ENCODE assay signal across 2 cellular contexts in genomic region chr16:50469744-50470301, GRCh38.
TF ChIP-seq lines count a peak whose summit lies in the region.

No MANE protein-coding gene starts in this region.

TF ChIP-seq in GM23338, 12 proteins besides CTCF, POLR2A, EP300 and RAD21 (continued from another document):
- no peak for TF ChIP-seq ETS1 (IDR thresholded peaks at IDR 0.05)
- no peak for TF ChIP-seq STAT1 (IDR thresholded peaks at IDR 0.05; ENCODE audit: unreplicated experiment)
- TF ChIP-seq, protein P1, sequence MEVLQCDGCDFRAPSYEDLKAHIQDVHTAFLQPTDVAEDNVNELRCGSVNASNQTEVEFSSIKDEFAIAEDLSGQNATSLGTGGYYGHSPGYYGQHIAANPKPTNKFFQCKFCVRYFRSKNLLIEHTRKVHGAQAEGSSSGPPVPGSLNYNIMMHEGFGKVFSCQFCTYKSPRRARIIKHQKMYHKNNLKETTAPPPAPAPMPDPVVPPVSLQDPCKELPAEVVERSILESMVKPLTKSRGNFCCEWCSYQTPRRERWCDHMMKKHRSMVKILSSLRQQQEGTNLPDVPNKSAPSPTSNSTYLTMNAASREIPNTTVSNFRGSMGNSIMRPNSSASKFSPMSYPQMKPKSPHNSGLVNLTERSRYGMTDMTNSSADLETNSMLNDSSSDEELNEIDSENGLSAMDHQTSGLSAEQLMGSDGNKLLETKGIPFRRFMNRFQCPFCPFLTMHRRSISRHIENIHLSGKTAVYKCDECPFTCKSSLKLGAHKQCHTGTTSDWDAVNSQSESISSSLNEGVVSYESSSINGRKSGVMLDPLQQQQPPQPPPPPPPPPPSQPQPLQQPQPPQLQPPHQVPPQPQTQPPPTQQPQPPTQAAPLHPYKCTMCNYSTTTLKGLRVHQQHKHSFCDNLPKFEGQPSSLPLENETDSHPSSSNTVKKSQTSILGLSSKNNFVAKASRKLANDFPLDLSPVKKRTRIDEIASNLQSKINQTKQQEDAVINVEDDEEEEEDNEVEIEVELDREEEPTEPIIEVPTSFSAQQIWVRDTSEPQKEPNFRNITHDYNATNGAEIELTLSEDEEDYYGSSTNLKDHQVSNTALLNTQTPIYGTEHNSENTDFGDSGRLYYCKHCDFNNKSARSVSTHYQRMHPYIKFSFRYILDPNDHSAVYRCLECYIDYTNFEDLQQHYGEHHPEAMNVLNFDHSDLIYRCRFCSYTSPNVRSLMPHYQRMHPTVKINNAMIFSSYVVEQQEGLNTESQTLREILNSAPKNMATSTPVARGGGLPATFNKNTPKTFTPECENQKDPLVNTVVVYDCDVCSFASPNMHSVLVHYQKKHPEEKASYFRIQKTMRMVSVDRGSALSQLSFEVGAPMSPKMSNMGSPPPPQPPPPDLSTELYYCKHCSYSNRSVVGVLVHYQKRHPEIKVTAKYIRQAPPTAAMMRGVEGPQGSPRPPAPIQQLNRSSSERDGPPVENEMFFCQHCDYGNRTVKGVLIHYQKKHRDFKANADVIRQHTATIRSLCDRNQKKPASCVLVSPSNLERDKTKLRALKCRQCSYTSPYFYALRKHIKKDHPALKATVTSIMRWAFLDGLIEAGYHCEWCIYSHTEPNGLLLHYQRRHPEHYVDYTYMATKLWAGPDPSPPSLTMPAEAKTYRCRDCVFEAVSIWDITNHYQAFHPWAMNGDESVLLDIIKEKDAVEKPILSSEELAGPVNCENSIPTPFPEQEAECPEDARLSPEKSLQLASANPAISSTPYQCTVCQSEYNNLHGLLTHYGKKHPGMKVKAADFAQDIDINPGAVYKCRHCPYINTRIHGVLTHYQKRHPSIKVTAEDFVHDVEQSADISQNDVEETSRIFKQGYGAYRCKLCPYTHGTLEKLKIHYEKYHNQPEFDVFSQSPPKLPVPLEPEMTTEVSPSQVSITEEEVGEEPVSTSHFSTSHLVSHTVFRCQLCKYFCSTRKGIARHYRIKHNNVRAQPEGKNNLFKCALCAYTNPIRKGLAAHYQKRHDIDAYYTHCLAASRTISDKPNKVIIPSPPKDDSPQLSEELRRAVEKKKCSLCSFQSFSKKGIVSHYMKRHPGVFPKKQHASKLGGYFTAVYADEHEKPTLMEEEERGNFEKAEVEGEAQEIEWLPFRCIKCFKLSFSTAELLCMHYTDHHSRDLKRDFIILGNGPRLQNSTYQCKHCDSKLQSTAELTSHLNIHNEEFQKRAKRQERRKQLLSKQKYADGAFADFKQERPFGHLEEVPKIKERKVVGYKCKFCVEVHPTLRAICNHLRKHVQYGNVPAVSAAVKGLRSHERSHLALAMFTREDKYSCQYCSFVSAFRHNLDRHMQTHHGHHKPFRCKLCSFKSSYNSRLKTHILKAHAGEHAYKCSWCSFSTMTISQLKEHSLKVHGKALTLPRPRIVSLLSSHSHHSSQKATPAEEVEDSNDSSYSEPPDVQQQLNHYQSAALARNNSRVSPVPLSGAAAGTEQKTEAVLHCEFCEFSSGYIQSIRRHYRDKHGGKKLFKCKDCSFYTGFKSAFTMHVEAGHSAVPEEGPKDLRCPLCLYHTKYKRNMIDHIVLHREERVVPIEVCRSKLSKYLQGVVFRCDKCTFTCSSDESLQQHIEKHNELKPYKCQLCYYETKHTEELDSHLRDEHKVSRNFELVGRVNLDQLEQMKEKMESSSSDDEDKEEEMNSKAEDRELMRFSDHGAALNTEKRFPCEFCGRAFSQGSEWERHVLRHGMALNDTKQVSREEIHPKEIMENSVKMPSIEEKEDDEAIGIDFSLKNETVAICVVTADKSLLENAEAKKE (CRISPR knock-in tag; IDR thresholded peaks at IDR 0.05) = no peak
- no peak for TF ChIP-seq JUNB (IDR thresholded peaks at IDR 0.05; ENCODE audit: unreplicated experiment)
- no peak for TF ChIP-seq EZH2 (IDR thresholded peaks at IDR 0.05; ENCODE audit: low read depth, unreplicated experiment)
- TF ChIP-seq POLR2AphosphoS5 (IDR thresholded peaks at IDR 0.05; ENCODE audit: low read depth) = no peak
- no peak for TF ChIP-seq ZNF114 (CRISPR knock-in tag; IDR thresholded peaks at IDR 0.05)
- TF ChIP-seq NANOG (IDR thresholded peaks at IDR 0.05; ENCODE audit: borderline replicate concordance) = no peak

TF ChIP-seq in WTC11, 78 proteins besides CTCF, POLR2A, EP300 and RAD21 (continued from another document):
- TF ChIP-seq MLX (CRISPR knock-in tag; IDR thresholded peaks at IDR 0.05) (no peak), PRRX2 (CRISPR knock-in tag; IDR thresholded peaks at IDR 0.05) (no peak)
- TF ChIP-seq, protein P2, sequence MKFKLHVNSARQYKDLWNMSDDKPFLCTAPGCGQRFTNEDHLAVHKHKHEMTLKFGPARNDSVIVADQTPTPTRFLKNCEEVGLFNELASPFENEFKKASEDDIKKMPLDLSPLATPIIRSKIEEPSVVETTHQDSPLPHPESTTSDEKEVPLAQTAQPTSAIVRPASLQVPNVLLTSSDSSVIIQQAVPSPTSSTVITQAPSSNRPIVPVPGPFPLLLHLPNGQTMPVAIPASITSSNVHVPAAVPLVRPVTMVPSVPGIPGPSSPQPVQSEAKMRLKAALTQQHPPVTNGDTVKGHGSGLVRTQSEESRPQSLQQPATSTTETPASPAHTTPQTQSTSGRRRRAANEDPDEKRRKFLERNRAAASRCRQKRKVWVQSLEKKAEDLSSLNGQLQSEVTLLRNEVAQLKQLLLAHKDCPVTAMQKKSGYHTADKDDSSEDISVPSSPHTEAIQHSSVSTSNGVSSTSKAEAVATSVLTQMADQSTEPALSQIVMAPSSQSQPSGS (CRISPR knock-in tag; IDR thresholded peaks at IDR 0.05; ENCODE audit: borderline replicate concordance, low read depth) = no peak
